ENCODE assay signal across 1 cellular context in the genomic region with DNA sequence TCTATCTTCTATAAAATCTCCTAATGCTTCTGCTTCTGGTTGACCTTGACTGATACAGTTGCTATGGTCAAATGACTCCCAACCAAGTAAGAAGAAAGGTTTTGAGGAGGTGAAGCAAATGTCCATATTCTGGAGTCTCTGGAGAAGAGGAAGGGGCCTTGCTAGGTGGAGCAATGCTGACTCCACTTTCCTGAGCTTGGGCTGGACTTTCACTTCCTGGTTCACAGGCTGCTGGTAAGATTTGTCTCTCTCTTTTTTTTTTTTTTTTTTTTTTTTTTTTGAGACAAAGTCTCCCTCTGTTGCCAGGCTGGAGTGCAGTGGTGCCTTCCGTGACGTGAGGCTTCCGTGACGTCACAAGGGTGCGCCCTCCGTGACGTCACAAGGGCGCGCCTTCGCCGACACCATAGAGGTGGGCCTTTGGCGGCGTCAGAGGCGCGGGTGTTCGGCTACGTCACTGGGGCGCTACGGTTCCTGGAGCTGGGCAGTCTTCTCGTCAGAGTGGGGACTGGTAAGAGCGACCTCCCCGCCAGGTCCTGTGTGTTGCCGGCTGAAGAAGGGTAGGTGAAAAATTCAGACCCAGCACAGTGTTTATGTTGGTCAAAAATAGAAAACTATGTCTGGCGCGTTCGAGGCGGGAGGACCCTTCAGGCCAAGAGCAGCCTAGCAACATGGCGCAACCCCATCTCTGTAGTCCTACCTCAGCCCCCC.
TF ChIP-seq lines count a peak whose summit lies in the region.
"Not testable (repeated sequence)": the region's sequence is repeated elsewhere in the genome, so short reads cannot be mapped to it uniquely, and the experiment has no call there.

No MANE protein-coding gene starts in this region.

TF ChIP-seq in HepG2, 621 proteins besides CTCF, POLR2A, EP300 and RAD21 (continued from another document and continues in another):
- not testable (repeated sequence) for TF ChIP-seq SP1 (IDR thresholded peaks at IDR 0.05); LCORL (IDR thresholded peaks at IDR 0.05); NR2F6 (IDR thresholded peaks at IDR 0.05); NONO (IDR thresholded peaks at IDR 0.05); MAZ (IDR thresholded peaks at IDR 0.05; ENCODE audit: borderline replicate concordance, low read depth, low read length)
- peak; percentile 93 for TF ChIP-seq SP1 (CRISPR knock-in tag; IDR thresholded peaks at IDR 0.05)
- TF ChIP-seq ZZZ3 (CRISPR knock-in tag; IDR thresholded peaks at IDR 0.05; ENCODE audit: borderline replicate concordance) = peak; percentile 86; the same call in 1 of the 2 replicates
- peak; percentile 42; the same call in 1 of the 2 replicates for TF ChIP-seq EHMT2 (IDR thresholded peaks at IDR 0.05; ENCODE audit: borderline replicate concordance, low read depth, low read length)
- TF ChIP-seq LCORL (CRISPR knock-in tag; IDR thresholded peaks at IDR 0.05) = peak; percentile 39; the same call in 1 of the 2 replicates
- peak; percentile 81 for TF ChIP-seq ELF3 (CRISPR knock-in tag; IDR thresholded peaks at IDR 0.05)
- peak; percentile 93 for TF ChIP-seq THAP11 (CRISPR knock-in tag; IDR thresholded peaks at IDR 0.05)
- TF ChIP-seq NCOR1 (IDR thresholded peaks at IDR 0.05; ENCODE audit: borderline replicate concordance, low read length) = peak; percentile 36; the same call in 1 of the 2 replicates
- TF ChIP-seq POLR2AphosphoS5 (IDR thresholded peaks at IDR 0.05; ENCODE audit: low read depth, low read length) = peak; percentile 74
- TF ChIP-seq ELF1 (CRISPR knock-in tag; IDR thresholded peaks at IDR 0.05) = peak; percentile 82
- TF ChIP-seq KLF16 (CRISPR knock-in tag; IDR thresholded peaks at IDR 0.05) = peak in 1 of 2 experiments; percentile 51; a peak in 1 of 4 replicates
- TF ChIP-seq ZNF225 (CRISPR knock-in tag; IDR thresholded peaks at IDR 0.05) = peak; percentile 69; the same call in 1 of the 2 replicates
- 0 out of 2 replicates have a peak, but pooled peaks have one; percentile 32 for TF ChIP-seq NFYB (CRISPR knock-in tag; IDR thresholded peaks at IDR 0.05)
- TF ChIP-seq ZNF776 (CRISPR knock-in tag; IDR thresholded peaks at IDR 0.05) = 0 out of 2 replicates have a peak, but pooled peaks have one; percentile 49
- TF ChIP-seq SALL1 (CRISPR knock-in tag; IDR thresholded peaks at IDR 0.05) = peak; percentile 62
- TF ChIP-seq ZNF430 (CRISPR knock-in tag; IDR thresholded peaks at IDR 0.05) = 0 out of 2 replicates have a peak, but pooled peaks have one; percentile 31
- TF ChIP-seq ELF4 (CRISPR knock-in tag; IDR thresholded peaks at IDR 0.05; ENCODE audit: borderline replicate concordance) = peak; percentile 76; the same call in 1 of the 2 replicates
- TF ChIP-seq FOXK1 (CRISPR knock-in tag; IDR thresholded peaks at IDR 0.05; ENCODE audit: borderline replicate concordance, low read depth) = peak; percentile 93; the same call in 1 of the 2 replicates
- TF ChIP-seq NR2F6 (CRISPR knock-in tag; IDR thresholded peaks at IDR 0.05) = 0 out of 2 replicates have a peak, but pooled peaks have one; percentile 6
- TF ChIP-seq NONO (CRISPR knock-in tag; conservative IDR thresholded peaks at IDR 0.05) = peak; percentile 77; the same call in 1 of the 2 replicates
- 0 out of 2 replicates have a peak, but pooled peaks have one; percentile 39 for TF ChIP-seq DMAP1 (CRISPR knock-in tag; IDR thresholded peaks at IDR 0.05)
- peak; percentile 32; the same call in 1 of the 2 replicates for TF ChIP-seq TGIF2 (CRISPR knock-in tag; IDR thresholded peaks at IDR 0.05)
- TF ChIP-seq, protein P1, sequence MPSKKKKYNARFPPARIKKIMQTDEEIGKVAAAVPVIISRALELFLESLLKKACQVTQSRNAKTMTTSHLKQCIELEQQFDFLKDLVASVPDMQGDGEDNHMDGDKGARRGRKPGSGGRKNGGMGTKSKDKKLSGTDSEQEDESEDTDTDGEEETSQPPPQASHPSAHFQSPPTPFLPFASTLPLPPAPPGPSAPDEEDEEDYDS (CRISPR knock-in tag; IDR thresholded peaks at IDR 0.05) = peak; percentile 39
- peak; percentile 67; the same call in 1 of the 2 replicates for TF ChIP-seq MAZ (CRISPR knock-in tag; IDR thresholded peaks at IDR 0.05; ENCODE audit: low read depth)
- TF ChIP-seq, protein P2, sequence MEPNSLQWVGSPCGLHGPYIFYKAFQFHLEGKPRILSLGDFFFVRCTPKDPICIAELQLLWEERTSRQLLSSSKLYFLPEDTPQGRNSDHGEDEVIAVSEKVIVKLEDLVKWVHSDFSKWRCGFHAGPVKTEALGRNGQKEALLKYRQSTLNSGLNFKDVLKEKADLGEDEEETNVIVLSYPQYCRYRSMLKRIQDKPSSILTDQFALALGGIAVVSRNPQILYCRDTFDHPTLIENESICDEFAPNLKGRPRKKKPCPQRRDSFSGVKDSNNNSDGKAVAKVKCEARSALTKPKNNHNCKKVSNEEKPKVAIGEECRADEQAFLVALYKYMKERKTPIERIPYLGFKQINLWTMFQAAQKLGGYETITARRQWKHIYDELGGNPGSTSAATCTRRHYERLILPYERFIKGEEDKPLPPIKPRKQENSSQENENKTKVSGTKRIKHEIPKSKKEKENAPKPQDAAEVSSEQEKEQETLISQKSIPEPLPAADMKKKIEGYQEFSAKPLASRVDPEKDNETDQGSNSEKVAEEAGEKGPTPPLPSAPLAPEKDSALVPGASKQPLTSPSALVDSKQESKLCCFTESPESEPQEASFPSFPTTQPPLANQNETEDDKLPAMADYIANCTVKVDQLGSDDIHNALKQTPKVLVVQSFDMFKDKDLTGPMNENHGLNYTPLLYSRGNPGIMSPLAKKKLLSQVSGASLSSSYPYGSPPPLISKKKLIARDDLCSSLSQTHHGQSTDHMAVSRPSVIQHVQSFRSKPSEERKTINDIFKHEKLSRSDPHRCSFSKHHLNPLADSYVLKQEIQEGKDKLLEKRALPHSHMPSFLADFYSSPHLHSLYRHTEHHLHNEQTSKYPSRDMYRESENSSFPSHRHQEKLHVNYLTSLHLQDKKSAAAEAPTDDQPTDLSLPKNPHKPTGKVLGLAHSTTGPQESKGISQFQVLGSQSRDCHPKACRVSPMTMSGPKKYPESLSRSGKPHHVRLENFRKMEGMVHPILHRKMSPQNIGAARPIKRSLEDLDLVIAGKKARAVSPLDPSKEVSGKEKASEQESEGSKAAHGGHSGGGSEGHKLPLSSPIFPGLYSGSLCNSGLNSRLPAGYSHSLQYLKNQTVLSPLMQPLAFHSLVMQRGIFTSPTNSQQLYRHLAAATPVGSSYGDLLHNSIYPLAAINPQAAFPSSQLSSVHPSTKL (CRISPR knock-in tag; IDR thresholded peaks at IDR 0.05) = peak; percentile 46; the same call in 1 of the 2 replicates
- TF ChIP-seq RFX5 (IDR thresholded peaks at IDR 0.05; ENCODE audit: low read depth, low read length) = peak; percentile 93
- TF ChIP-seq ERF (CRISPR knock-in tag; IDR thresholded peaks at IDR 0.05) = 0 out of 2 replicates have a peak, but pooled peaks have one; percentile 14
- peak; percentile 76 for TF ChIP-seq MTA1 (CRISPR knock-in tag; IDR thresholded peaks at IDR 0.05; ENCODE audit: borderline replicate concordance)
- TF ChIP-seq, protein P3, sequence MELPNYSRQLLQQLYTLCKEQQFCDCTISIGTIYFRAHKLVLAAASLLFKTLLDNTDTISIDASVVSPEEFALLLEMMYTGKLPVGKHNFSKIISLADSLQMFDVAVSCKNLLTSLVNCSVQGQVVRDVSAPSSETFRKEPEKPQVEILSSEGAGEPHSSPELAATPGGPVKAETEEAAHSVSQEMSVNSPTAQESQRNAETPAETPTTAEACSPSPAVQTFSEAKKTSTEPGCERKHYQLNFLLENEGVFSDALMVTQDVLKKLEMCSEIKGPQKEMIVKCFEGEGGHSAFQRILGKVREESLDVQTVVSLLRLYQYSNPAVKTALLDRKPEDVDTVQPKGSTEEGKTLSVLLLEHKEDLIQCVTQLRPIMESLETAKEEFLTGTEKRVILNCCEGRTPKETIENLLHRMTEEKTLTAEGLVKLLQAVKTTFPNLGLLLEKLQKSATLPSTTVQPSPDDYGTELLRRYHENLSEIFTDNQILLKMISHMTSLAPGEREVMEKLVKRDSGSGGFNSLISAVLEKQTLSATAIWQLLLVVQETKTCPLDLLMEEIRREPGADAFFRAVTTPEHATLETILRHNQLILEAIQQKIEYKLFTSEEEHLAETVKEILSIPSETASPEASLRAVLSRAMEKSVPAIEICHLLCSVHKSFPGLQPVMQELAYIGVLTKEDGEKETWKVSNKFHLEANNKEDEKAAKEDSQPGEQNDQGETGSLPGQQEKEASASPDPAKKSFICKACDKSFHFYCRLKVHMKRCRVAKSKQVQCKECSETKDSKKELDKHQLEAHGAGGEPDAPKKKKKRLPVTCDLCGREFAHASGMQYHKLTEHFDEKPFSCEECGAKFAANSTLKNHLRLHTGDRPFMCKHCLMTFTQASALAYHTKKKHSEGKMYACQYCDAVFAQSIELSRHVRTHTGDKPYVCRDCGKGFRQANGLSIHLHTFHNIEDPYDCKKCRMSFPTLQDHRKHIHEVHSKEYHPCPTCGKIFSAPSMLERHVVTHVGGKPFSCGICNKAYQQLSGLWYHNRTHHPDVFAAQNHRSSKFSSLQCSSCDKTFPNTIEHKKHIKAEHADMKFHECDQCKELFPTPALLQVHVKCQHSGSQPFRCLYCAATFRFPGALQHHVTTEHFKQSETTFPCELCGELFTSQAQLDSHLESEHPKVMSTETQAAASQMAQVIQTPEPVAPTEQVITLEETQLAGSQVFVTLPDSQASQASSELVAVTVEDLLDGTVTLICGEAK (IDR thresholded peaks at IDR 0.05) = peak; percentile 17; the same call in 1 of the 2 replicates
- TF ChIP-seq, protein P3 (CRISPR knock-in tag; IDR thresholded peaks at IDR 0.05) = peak; percentile 73
- TF ChIP-seq, protein P4, sequence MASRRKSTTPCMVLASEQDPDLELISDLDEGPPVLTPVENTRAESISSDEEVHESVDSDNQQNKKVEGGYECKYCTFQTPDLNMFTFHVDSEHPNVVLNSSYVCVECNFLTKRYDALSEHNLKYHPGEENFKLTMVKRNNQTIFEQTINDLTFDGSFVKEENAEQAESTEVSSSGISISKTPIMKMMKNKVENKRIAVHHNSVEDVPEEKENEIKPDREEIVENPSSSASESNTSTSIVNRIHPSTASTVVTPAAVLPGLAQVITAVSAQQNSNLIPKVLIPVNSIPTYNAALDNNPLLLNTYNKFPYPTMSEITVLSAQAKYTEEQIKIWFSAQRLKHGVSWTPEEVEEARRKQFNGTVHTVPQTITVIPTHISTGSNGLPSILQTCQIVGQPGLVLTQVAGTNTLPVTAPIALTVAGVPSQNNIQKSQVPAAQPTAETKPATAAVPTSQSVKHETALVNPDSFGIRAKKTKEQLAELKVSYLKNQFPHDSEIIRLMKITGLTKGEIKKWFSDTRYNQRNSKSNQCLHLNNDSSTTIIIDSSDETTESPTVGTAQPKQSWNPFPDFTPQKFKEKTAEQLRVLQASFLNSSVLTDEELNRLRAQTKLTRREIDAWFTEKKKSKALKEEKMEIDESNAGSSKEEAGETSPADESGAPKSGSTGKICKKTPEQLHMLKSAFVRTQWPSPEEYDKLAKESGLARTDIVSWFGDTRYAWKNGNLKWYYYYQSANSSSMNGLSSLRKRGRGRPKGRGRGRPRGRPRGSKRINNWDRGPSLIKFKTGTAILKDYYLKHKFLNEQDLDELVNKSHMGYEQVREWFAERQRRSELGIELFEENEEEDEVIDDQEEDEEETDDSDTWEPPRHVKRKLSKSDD (CRISPR knock-in tag; IDR thresholded peaks at IDR 0.05; ENCODE audit: low read depth) = peak; percentile 100
- TF ChIP-seq, protein P5, sequence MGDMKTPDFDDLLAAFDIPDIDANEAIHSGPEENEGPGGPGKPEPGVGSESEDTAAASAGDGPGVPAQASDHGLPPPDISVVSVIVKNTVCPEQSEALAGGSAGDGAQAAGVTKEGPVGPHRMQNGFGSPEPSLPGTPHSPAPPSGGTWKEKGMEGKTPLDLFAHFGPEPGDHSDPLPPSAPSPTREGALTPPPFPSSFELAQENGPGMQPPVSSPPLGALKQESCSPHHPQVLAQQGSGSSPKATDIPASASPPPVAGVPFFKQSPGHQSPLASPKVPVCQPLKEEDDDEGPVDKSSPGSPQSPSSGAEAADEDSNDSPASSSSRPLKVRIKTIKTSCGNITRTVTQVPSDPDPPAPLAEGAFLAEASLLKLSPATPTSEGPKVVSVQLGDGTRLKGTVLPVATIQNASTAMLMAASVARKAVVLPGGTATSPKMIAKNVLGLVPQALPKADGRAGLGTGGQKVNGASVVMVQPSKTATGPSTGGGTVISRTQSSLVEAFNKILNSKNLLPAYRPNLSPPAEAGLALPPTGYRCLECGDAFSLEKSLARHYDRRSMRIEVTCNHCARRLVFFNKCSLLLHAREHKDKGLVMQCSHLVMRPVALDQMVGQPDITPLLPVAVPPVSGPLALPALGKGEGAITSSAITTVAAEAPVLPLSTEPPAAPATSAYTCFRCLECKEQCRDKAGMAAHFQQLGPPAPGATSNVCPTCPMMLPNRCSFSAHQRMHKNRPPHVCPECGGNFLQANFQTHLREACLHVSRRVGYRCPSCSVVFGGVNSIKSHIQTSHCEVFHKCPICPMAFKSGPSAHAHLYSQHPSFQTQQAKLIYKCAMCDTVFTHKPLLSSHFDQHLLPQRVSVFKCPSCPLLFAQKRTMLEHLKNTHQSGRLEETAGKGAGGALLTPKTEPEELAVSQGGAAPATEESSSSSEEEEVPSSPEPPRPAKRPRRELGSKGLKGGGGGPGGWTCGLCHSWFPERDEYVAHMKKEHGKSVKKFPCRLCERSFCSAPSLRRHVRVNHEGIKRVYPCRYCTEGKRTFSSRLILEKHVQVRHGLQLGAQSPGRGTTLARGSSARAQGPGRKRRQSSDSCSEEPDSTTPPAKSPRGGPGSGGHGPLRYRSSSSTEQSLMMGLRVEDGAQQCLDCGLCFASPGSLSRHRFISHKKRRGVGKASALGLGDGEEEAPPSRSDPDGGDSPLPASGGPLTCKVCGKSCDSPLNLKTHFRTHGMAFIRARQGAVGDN (CRISPR knock-in tag; IDR thresholded peaks at IDR 0.05) = peak; percentile 80
- TF ChIP-seq ZNF556 (CRISPR knock-in tag; IDR thresholded peaks at IDR 0.05; ENCODE audit: borderline replicate concordance) = peak; percentile 71; the same call in 1 of the 2 replicates
- peak; percentile 63; the same call in 1 of the 2 replicates for TF ChIP-seq ZBTB38 (CRISPR knock-in tag; IDR thresholded peaks at IDR 0.05)
